1 cellular context compared by ENCODE assay signal in genomic region chr4:137663376-137664054, GRCh38.
TF ChIP-seq lines count a peak whose summit lies in the region.

No MANE protein-coding gene starts in this region.

TF ChIP-seq in GM23338, 12 proteins besides CTCF, POLR2A, EP300 and RAD21:
- TF ChIP-seq ZNF462 (CRISPR knock-in tag; IDR thresholded peaks at IDR 0.05), result no peak
